28 cellular contexts compared by ENCODE assay signal in genomic region chr3:133152821-133153220, GRCh38.
"Had no signal": no experiment of that assay in that cellular context is flagged by ENCODE, and none has a peak within 500 bp of the region (broad histone marks: within the 10 kb centered on the region; RNA-seq: fewer than 3 reads in every experiment).

No MANE protein-coding gene starts in this region.

- H3K4me1 ChIP-seq: SJCRH30 had no signal

- H3K9me3 ChIP-seq: MG63, SJCRH30 had no signal

- H3K4me3 ChIP-seq: cardiac muscle cell, MG63, SJCRH30, SK-N-MC had no signal

- H3K27ac ChIP-seq: cardiac muscle cell, SJCRH30, SK-N-MC, WERI-Rb-1 had no signal

- DNase-seq: activated CD4-positive, alpha-beta memory T cell treated with anti-CD3 and anti-CD28 coated beads, Interleukin-2, amount 10 ng/mL, durations not matched to agents 7 days and 5 days; activated CD4-positive, alpha-beta T cell treated with anti-CD3 and anti-CD28 coated beads for 1 hour; activated CD4-positive, alpha-beta T cell treated with anti-CD3 and anti-CD28 coated beads for 48 hours; activated CD4-positive, CD25-positive, alpha-beta regulatory T cell; activated effector memory CD4-positive, alpha-beta T cell treated with anti-CD3 and anti-CD28 coated beads, Interleukin-2, amount 50 U/mL, for 16 hours; activated naive CD4-positive, alpha-beta T cell; activated naive CD4-positive, alpha-beta T cell treated with anti-CD3 and anti-CD28 coated beads, Interleukin-2, amount 50 U/mL, for 16 hours; activated naive CD8-positive, alpha-beta T cell treated with anti-CD3 and anti-CD28 coated beads for 36 hours; activated T-cell treated with anti-CD3 and anti-CD28 coated beads, Interleukin-2, amount 50 U/mL, for 1 hour; activated T-cell treated with anti-CD3 and anti-CD28 coated beads, Interleukin-2, amount 50 U/mL, for 72 hours; amniotic stem cell; aorta; KBM-7; MG63; MV-4-11; NCI-H1105; NCI-H1694 treated with DMSO at 0.1 percent for 48 hours; NCI-H226; NCI-H446 treated with DMSO at 0.1 percent for 48 hours; NCI-H524 treated with DMSO at 0.1 percent for 48 hours; SHP77; SJCRH30; T1000; WERI-Rb-1 had no signal

- H3K27me3 ChIP-seq: SJCRH30 had no signal

- ATAC-seq: activated T-cell treated with anti-CD3 and anti-CD28 coated beads, Interleukin-2, amount 50 U/mL, for 72 hours; activated T-helper 17 cell treated with anti-CD3 and anti-CD28 coated beads, Interleukin-2, amount 50 U/mL, for 72 hours; Panc1 had no signal
